Comparison of ENCODE assay signal across 8 cellular contexts in genomic region chr2:38377501-38378258, GRCh38. TPM values are rescaled to one million over a fixed set of nuclear protein-coding genes. Genes with fewer than 3 reads are reported as not detected.
A peak's percentile ranks its signal among the peaks of the same experiment; 100 is the strongest.
DNase-seq lines count a peak whose midpoint lies in the region; ATAC-seq and TF ChIP-seq lines count a peak whose summit lies in the region.

No MANE protein-coding gene starts in this region.

- ATAC-seq in naive B cell (ENCODE audit: low read depth in 2 of 2): peak; percentile 50 to 51

- no peak for TF ChIP-seq CTCF in RWPE1 (conservative IDR thresholded peaks at IDR 0.05; ENCODE audit: low read depth)

- peak overlapping the region; percentile 52 for H3K4me3 ChIP-seq in endocrine pancreas (ENCODE audit: control insufficient read depth, insufficient read depth, low read length)

- peaks cover 0 to 10% (median 0%) of the 10 kb centered on the region in 3 donors for H3K27me3 Mint-ChIP-seq in naive B cell

- no peaks in the 10 kb centered on the region for H3K36me3 ChIP-seq in endocrine pancreas (ENCODE audit: control insufficient read depth, insufficient read depth, low read length)

- H3K27me3 ChIP-seq in endocrine pancreas (ENCODE audit: control insufficient read depth, insufficient read depth, low read length): no peaks in the 10 kb centered on the region

- no peaks in the 10 kb centered on the region for H3K9me3 Mint-ChIP-seq in naive B cell

- H3K9ac ChIP-seq in endocrine pancreas (ENCODE audit: control insufficient read depth, insufficient read depth, low read length): peak overlapping the region; percentile 15

- H3K4me1 ChIP-seq in endocrine pancreas (ENCODE audit: control insufficient read depth, insufficient read depth, low read length): peaks cover 15% of the 10 kb centered on the region

- H3K9me3 ChIP-seq in endocrine pancreas (ENCODE audit: control insufficient read depth, low read length): no peaks in the 10 kb centered on the region

- peak overlapping the region; percentile 94 to 99 (median 97) for H3K27ac Mint-ChIP-seq in naive B cell

- peaks cover 42 to 52% (median 49%) of the 10 kb centered on the region in 3 donors for H3K4me1 Mint-ChIP-seq in naive B cell

- H3K27ac ChIP-seq in RWPE1: peak overlapping the region; percentile 89

- peak overlapping the region; percentile 89 to 98 (median 98) for H3K4me3 Mint-ChIP-seq in naive B cell

- POLR2A ChIA-PET in RWPE1 (lab: Yijun Ruan, JAX; ENCODE audit: low non-redundant PET): interaction anchor here (0.5 to 1.1 kb wide), 2 partner anchors 44 to 45 kb away, joined by 3 to 9 read pairs; no protein-coding TSS in a partner anchor

- H3K36me3 Mint-ChIP-seq in naive B cell: no peaks in the 10 kb centered on the region

- CTCF ChIA-PET in RWPE1 (lab: Yijun Ruan, JAX): interaction anchor here (0.6 to 3.0 kb wide), 3 partner anchors 9 to 313 kb away, joined by 4 to 17 read pairs (median 4); no protein-coding TSS in a partner anchor

- DNase-seq in EH (ENCODE audit: low read depth) (peak; percentile 78), HuH-7 (ENCODE audit: low spot score) (peak; percentile 77), RWPE1 (ENCODE audit: low spot score) (peak; percentile 92), naive B cell (no peak), GDM1 (lab: John Stamatoyannopoulos, UW) (no peak)
- DNase-seq in activated CD4-positive, CD25-positive, alpha-beta regulatory T cell (lab: John Stamatoyannopoulos, UW): no peak
- no peak for DNase-seq in effector CD4-positive, alpha-beta T cell

RNA-seq across cellular contexts. Expression of gene ATL2, which starts 0.6 kb away (rescaled TPM):
- polyA plus RNA-seq in naive B cell (ENCODE audit: low read depth in 6 of 6): 10 to 100 TPM; 14.0 to 42.0 (median 22.6) TPM

Comparison
In these comparisons a context has a peak if more than half of its experiments do, and no peak if none do; other contexts are left out.
1. DNase-seq: peak in EH (single experiment), HuH-7 (single experiment) and RWPE1 (single experiment); none in naive B cell (single experiment), activated CD4-positive, CD25-positive, alpha-beta regulatory T cell (0 of 4), effector CD4-positive, alpha-beta T cell (single experiment) and GDM1 (single experiment).